Comparison of ENCODE assay signal across 1 cellular context in the genomic region with DNA sequence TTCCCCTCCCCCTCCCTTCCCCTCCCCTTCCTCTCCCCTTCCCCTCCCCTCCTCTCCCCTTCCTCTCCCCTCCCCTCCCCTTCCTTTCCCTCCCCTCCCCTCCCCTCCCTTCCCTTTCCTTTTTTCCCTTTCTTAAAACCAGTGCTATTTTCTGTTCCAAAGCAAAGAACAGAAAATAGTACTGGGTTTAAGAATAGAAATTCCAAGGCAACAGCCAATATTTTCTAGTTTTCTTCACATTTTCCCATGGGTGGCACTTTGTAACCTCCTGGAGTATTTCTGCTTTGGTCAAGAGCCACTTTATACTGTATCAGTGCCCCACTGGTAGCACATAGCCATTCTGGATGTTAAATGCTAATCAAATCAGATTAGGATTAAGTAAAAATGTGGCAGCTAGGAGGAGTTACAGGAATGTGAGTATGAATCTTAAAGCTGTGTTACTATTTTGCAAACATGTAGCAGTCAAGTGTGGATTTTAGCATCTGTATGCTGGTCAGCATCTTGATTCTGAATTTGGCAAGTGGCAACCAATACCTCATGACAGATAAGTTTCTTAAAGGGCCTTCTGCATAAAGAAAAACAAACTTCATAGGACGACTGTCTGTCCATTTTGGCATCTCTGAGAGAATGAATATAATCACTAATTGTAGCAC.
TF ChIP-seq lines count a peak whose summit lies in the region.

No MANE protein-coding gene starts in this region.

TF ChIP-seq in K562, 482 proteins besides CTCF, POLR2A, EP300 and RAD21:
- TF ChIP-seq MYNN (IDR thresholded peaks at IDR 0.05) (no peak), MYNN (CRISPR knock-in tag; IDR thresholded peaks at IDR 0.05) (no peak), HNRNPK (IDR thresholded peaks at IDR 0.05; ENCODE audit: low read depth, low read length, poor library complexity, severe bottlenecking) (peak; percentile 57), PCBP1 (IDR thresholded peaks at IDR 0.05; ENCODE audit: low read depth, low read length, poor library complexity, severe bottlenecking) (peak; percentile 54)
TF ChIP-seq in K562: peak in this region for 2.
